Comparison of ENCODE assay signal across 16 cellular contexts in genomic region chr9:136829412-136829811, GRCh38. TPM values are rescaled to one million over a fixed set of nuclear protein-coding genes. Genes with fewer than 3 reads are reported as not detected.
DNase-seq lines count a peak whose midpoint lies in the region; ATAC-seq and TF ChIP-seq lines count a peak whose summit lies in the region.
"Had no signal": no experiment of that assay in that cellular context is flagged by ENCODE, and none has a peak within 500 bp of the region (broad histone marks: within the 10 kb centered on the region; RNA-seq: fewer than 3 reads in every experiment).

No MANE protein-coding gene starts in this region.

- no peaks in the 10 kb centered on the region for H3K9me3 ChIP-seq in right cardiac atrium (ENCODE audit: control insufficient read depth, low read length)
- H3K9me3 ChIP-seq in body of pancreas: no peaks in the 10 kb centered on the region
- no peaks in the 10 kb centered on the region for H3K9me3 ChIP-seq in colonic mucosa
- H3K9me3 ChIP-seq: HAP-1 had no signal

- intact Hi-C loops in right cardiac atrium (cut with DNase I): no loop called here
- intact Hi-C loops in left ventricle myocardium superior (cut with micrococcal nuclease): no loop called here
- intact Hi-C loops in body of pancreas (cut with DNase I): no loop called here
- intact Hi-C loops in colonic mucosa (cut with DNase I): no loop called here

- ATAC-seq in right cardiac atrium: no peak
- ATAC-seq in left ventricle myocardium superior: no peak
- ATAC-seq in body of pancreas: no peak
- no peak for ATAC-seq in stimulated activated naive B cell treated with anti-CD40 and anti-IgM and Interleukin-4, amounts not matched to agents 10 μg/mL and 1 μg/mL and 100 μg/mL, for 72 hours (replicated peaks)
- ATAC-seq: HepG2 had no signal

- TF ChIP-seq POLR2A in body of pancreas (IDR thresholded peaks at IDR 0.05): no peak

- DNase-seq in right cardiac atrium: peak in 2 of 3 donors; percentile 13 to 27
- DNase-seq in left ventricle myocardium superior: no peak
- DNase-seq in HFFc6: no peak
- peak in 3 of 4 donors; percentile 1 to 10 (median 10) for DNase-seq in body of pancreas
- DNase-seq in stimulated activated naive B cell treated with anti-CD40 and anti-IgM and Interleukin-4, amounts not matched to agents 10 μg/mL and 1 μg/mL and 100 μg/mL, for 72 hours: no peak
- no peak for DNase-seq in colonic mucosa
- DNase-seq in occipital lobe (lab: John Stamatoyannopoulos, UW): no peak
- no peak for DNase-seq in D341Med (ENCODE audit: low spot score)
- DNase-seq: Calu3; CD4-positive, alpha-beta T cell; DMS79; EL; GOT3 had no signal

- 86% methylated on average over 14 of the region's 14 CpGs for WGBS in right cardiac atrium
- WGBS in body of pancreas, 2 donors: 89 to 93% methylated on average over 11 to 14 of the region's 14 CpGs

- no peak overlapping the region for H3K4me3 Mint-ChIP-seq in HFFc6
- H3K4me3 Mint-ChIP-seq in stimulated activated naive B cell treated with anti-CD40 and anti-IgM and Interleukin-4, amounts not matched to agents 10 μg/mL and 1 μg/mL and 100 μg/mL, for 72 hours: no peak overlapping the region
- H3K4me3 Mint-ChIP-seq: B cell; CD4-positive, alpha-beta T cell had no signal

- H3K27me3 Mint-ChIP-seq in HFFc6 (ENCODE audit: insufficient read depth): no peaks in the 10 kb centered on the region; the same call in none of the 2 replicates
- no peaks in the 10 kb centered on the region for H3K27me3 Mint-ChIP-seq in stimulated activated naive B cell treated with anti-CD40 and anti-IgM and Interleukin-4, amounts not matched to agents 10 μg/mL and 1 μg/mL and 100 μg/mL, for 72 hours
- H3K27me3 Mint-ChIP-seq: B cell; CD4-positive, alpha-beta T cell had no signal

- H3K9ac ChIP-seq in colonic mucosa (ENCODE audit: low read depth in 2 of 2, low read length in 2 of 2): no peak overlapping the region

- no peaks in the 10 kb centered on the region for H3K27me3 ChIP-seq in right cardiac atrium (ENCODE audit: control insufficient read depth, insufficient read depth)
- H3K27me3 ChIP-seq in body of pancreas: no peaks in the 10 kb centered on the region
- H3K27me3 ChIP-seq in colonic mucosa: no peaks in the 10 kb centered on the region

- H3K4me3 ChIP-seq in right cardiac atrium (ENCODE audit: low read length) (no peak overlapping the region), body of pancreas (no peak overlapping the region), colonic mucosa (no peak overlapping the region)
- H3K4me3 ChIP-seq: HAP-1 had no signal

- H3K27ac ChIP-seq in right cardiac atrium (ENCODE audit: low read length) (no peak overlapping the region), body of pancreas (no peak overlapping the region), colonic mucosa (no peak overlapping the region)

- H3K4me1 ChIP-seq in right cardiac atrium (ENCODE audit: control insufficient read depth, insufficient read depth, low read length) (no peaks in the 10 kb centered on the region), body of pancreas (peaks cover 20% of the 10 kb centered on the region), colonic mucosa (no peaks in the 10 kb centered on the region)
- H3K4me1 ChIP-seq: HAP-1 had no signal

- H3K4me1 Mint-ChIP-seq in HFFc6 (ENCODE audit: low read depth): no peaks in the 10 kb centered on the region
- no peaks in the 10 kb centered on the region for H3K4me1 Mint-ChIP-seq in stimulated activated naive B cell treated with anti-CD40 and anti-IgM and Interleukin-4, amounts not matched to agents 10 μg/mL and 1 μg/mL and 100 μg/mL, for 72 hours
- H3K4me1 Mint-ChIP-seq: B cell had no signal

- H3K9me3 Mint-ChIP-seq in HFFc6: no peaks in the 10 kb centered on the region
- H3K9me3 Mint-ChIP-seq in stimulated activated naive B cell treated with anti-CD40 and anti-IgM and Interleukin-4, amounts not matched to agents 10 μg/mL and 1 μg/mL and 100 μg/mL, for 72 hours: no peaks in the 10 kb centered on the region
- H3K9me3 Mint-ChIP-seq: CD4-positive, alpha-beta T cell had no signal

- TF ChIP-seq CTCF in HFFc6 (IDR thresholded peaks at IDR 0.05) (0 out of 2 replicates have a peak, but pooled peaks have one; percentile 6), body of pancreas (IDR thresholded peaks at IDR 0.05) (no peak), colonic mucosa (IDR thresholded peaks at IDR 0.05) (no peak)

- H3K36me3 Mint-ChIP-seq in HFFc6 (ENCODE audit: low read depth): no peaks in the 10 kb centered on the region
- peaks cover 41 to 49% of the 10 kb centered on the region in 2 donors for H3K36me3 Mint-ChIP-seq in stimulated activated naive B cell treated with anti-CD40 and anti-IgM and Interleukin-4, amounts not matched to agents 10 μg/mL and 1 μg/mL and 100 μg/mL, for 72 hours

- H3K36me3 ChIP-seq in body of pancreas (replicated peaks in 1 of 2; ENCODE audit: insufficient read depth in 1 of 2, low read depth in 2 of 2): peaks cover 0 to 20% of the 10 kb centered on the region in 2 donors
- H3K36me3 ChIP-seq in colonic mucosa: peaks cover 20% of the 10 kb centered on the region

- H3K27ac Mint-ChIP-seq in HFFc6: no peak overlapping the region
- peak overlapping the region; percentile 47 for H3K27ac Mint-ChIP-seq in stimulated activated naive B cell treated with anti-CD40 and anti-IgM and Interleukin-4, amounts not matched to agents 10 μg/mL and 1 μg/mL and 100 μg/mL, for 72 hours
- H3K27ac Mint-ChIP-seq: B cell; CD4-positive, alpha-beta T cell had no signal

RNA-seq across cellular contexts. Expression of gene AJM1, which starts 12.9 kb away (rescaled TPM):
- total RNA-seq in right cardiac atrium (10 to 100 TPM in 1 of 4 donors, 1 to 10 TPM in 3; 4.4 to 11.5 (median 8.0) TPM), left ventricle myocardium superior (9.1 TPM), body of pancreas (10 to 100 TPM in 1 of 2 donors, 1 to 10 TPM in 1; 5.2 to 13.2 TPM), colonic mucosa (10 to 100 TPM; 11.5 to 17.1 TPM), occipital lobe (0.94 TPM)
- 4.3 TPM for polyA plus RNA-seq in right cardiac atrium
- total RNA-seq in HFFc6 (2021; fragmentation: NEBNext Ultra II Directional; extraction: Animal tissue kit (Norgen Biotek cat#: 25700)): 1 to 10 TPM; 4.5 to 8.0 (median 5.3) TPM

RNA-seq across cellular contexts. Expression of gene PHPT1, which starts 19.8 kb away (rescaled TPM):
- total RNA-seq in right cardiac atrium: 100 to 1,000 TPM; 176 to 227 (median 203) TPM
- 329 TPM for polyA plus RNA-seq in right cardiac atrium
- 357 TPM for total RNA-seq in left ventricle myocardium superior
- total RNA-seq in HFFc6 (2021; fragmentation: NEBNext Ultra II Directional; extraction: Animal tissue kit (Norgen Biotek cat#: 25700)): 100 to 1,000 TPM; 156 to 181 (median 169) TPM
- total RNA-seq in body of pancreas: 10 to 100 TPM; 60.6 to 65.6 TPM
- total RNA-seq in colonic mucosa: 100 to 1,000 TPM; 137 to 176 TPM
- total RNA-seq in occipital lobe: 76.9 TPM

RNA-seq across cellular contexts. Expression of gene RABL6, which starts 21.7 kb away (rescaled TPM):
- total RNA-seq in right cardiac atrium (10 to 100 TPM; 67.3 to 73.6 (median 71.6) TPM), left ventricle myocardium superior (73.0 TPM), body of pancreas (10 to 100 TPM; 69.8 to 72.8 TPM), colonic mucosa (100 to 1,000 TPM; 126 to 163 TPM), occipital lobe (38.2 TPM)
- 87.2 TPM for polyA plus RNA-seq in right cardiac atrium
- total RNA-seq in HFFc6 (2021; fragmentation: NEBNext Ultra II Directional; extraction: Animal tissue kit (Norgen Biotek cat#: 25700)): 10 to 100 TPM; 77.8 to 87.7 (median 84.0) TPM

RNA-seq across cellular contexts. Expression of gene MAMDC4, which starts 22.7 kb away (rescaled TPM):
- total RNA-seq in right cardiac atrium (10 to 100 TPM in 1 of 4 donors, 1 to 10 TPM in 3; 3.0 to 10.8 (median 5.8) TPM), left ventricle myocardium superior (12.9 TPM), body of pancreas (10 to 100 TPM in 1 of 2 donors, 1 to 10 TPM in 1; 6.5 to 25.7 TPM), colonic mucosa (10 to 100 TPM; 11.0 to 61.7 TPM), occipital lobe (2.5 TPM)
- 5.2 TPM for polyA plus RNA-seq in right cardiac atrium
- 1 to 10 TPM; 2.3 to 3.4 (median 3.0) TPM for total RNA-seq in HFFc6 (2021; fragmentation: NEBNext Ultra II Directional; extraction: Animal tissue kit (Norgen Biotek cat#: 25700))

RNA-seq across cellular contexts. Expression of gene CCDC183, which starts 33.3 kb away (rescaled TPM):
- 1 to 10 TPM; 2.0 to 5.0 (median 2.6) TPM for total RNA-seq in right cardiac atrium
- 3.8 TPM for polyA plus RNA-seq in right cardiac atrium
- total RNA-seq in left ventricle myocardium superior: 2.2 TPM
- under 1 TPM; 0.25 to 0.87 (median 0.34) TPM for total RNA-seq in HFFc6 (2021; fragmentation: NEBNext Ultra II Directional; extraction: Animal tissue kit (Norgen Biotek cat#: 25700))
- total RNA-seq in body of pancreas: 10 to 100 TPM in 1 of 2 donors, 1 to 10 TPM in 1; 3.3 to 14.5 TPM
- total RNA-seq in colonic mucosa: 10 to 100 TPM in 1 of 2 donors, 1 to 10 TPM in 1; 2.4 to 20.0 TPM
- total RNA-seq in occipital lobe: 2.8 TPM

Comparison
In these comparisons a context has a peak if more than half of its experiments do, and no peak if none do; other contexts are left out.
1. DNase-seq: peak in right cardiac atrium (2 of 3) and body of pancreas (3 of 4); none in left ventricle myocardium superior (single experiment), HFFc6 (single experiment), stimulated activated naive B cell treated with anti-CD40 and anti-IgM and Interleukin-4, amounts not matched to agents 10 μg/mL and 1 μg/mL and 100 μg/mL, for 72 hours (single experiment), colonic mucosa (single experiment), occipital lobe (single experiment) and D341Med (single experiment).